ENCODE assay signal across 9 cellular contexts in the genomic region with DNA sequence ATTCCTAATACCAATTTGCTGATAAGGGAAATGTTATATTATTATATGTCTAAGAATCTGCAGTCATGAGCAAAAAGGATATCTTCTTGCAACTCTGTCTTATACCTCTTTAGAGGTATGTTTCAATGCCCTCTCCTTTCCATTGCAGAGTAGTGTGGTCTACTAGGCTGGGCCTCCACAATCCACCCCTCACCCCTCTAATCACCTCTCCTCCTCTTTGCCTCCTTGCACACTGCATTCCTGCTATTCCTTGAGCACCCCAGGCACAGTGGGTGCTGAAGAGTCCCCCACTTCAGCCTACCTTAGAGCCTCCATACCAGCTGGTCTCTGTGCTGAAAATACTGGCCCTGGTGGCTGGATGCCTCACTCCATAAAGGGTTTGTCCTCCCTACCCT.
DNase-seq lines count a peak whose midpoint lies in the region; ATAC-seq and TF ChIP-seq lines count a peak whose summit lies in the region.
"Had no signal": no experiment of that assay in that cellular context is flagged by ENCODE, and none has a peak within 500 bp of the region (broad histone marks: within the 10 kb centered on the region; RNA-seq: fewer than 3 reads in every experiment).

No MANE protein-coding gene starts in this region.

- POLR2A ChIA-PET in HEK293T (lab: Yijun Ruan, JAX) = interaction anchor here (0.7 kb wide), 1 partner anchor 10 kb away, joined by 3 read pairs; no protein-coding TSS in a partner anchor

- H3K4me3 ChIP-seq in NB4 (ENCODE audit: low read depth, low read length) (peak overlapping the region; percentile 12), neutrophil (ENCODE audit: low read depth in 1 of 2, low read length in 1 of 2) (no peak overlapping the region)

- H3K27ac ChIP-seq in neutrophil = peak overlapping the region; percentile 75

- TF ChIP-seq CTCF in NB4 (IDR thresholded peaks at IDR 0.05; ENCODE audit: low read depth, low read length) (no peak), neutrophil (IDR thresholded peaks at IDR 0.05) (no peak)

- ATAC-seq in GM18858 (IDR thresholded peaks at IDR 0.05; ENCODE audit: unreplicated experiment) (peak; percentile 34), GM21737 (IDR thresholded peaks at IDR 0.05; ENCODE audit: unreplicated experiment) (peak; percentile 23), HG02970 (IDR thresholded peaks at IDR 0.05; ENCODE audit: low FRiP score, unreplicated experiment) (no peak)

- no peak for DNase-seq in NB4 (ENCODE audit: low read depth)
- no peak for DNase-seq in NCI-H2107 treated with DMSO at 0.1 percent for 48 hours (lab: John Stamatoyannopoulos, UW; ENCODE audit: unreplicated experiment)
- DNase-seq in DMS53 treated with DMSO at 0.1 percent for 48 hours (lab: John Stamatoyannopoulos, UW; ENCODE audit: unreplicated experiment) = no peak
- no peak for DNase-seq in HEK293T (ENCODE audit: extremely low spot score)
- DNase-seq: SHP77 treated with DMSO at 0.1 percent for 48 hours had no signal

- H3K36me3 ChIP-seq in neutrophil = peaks cover 16% of the 10 kb centered on the region

- TF ChIP-seq POLR2A in NB4 (IDR thresholded peaks at IDR 0.05; ENCODE audit: extremely low read depth, insufficient read length) = no peak

- no peaks in the 10 kb centered on the region for H3K27me3 ChIP-seq in neutrophil

- CTCF ChIA-PET in HEK293T (lab: Yijun Ruan, JAX) = no interaction called here

- peaks cover 17 to 24% of the 10 kb centered on the region in 2 experiments for H3K4me1 ChIP-seq in neutrophil (ENCODE audit: control insufficient read depth in 1 of 2, insufficient read depth in 1 of 2, low read depth in 1 of 2, low read length in 1 of 2)

- H3K9me3 ChIP-seq in neutrophil = no peaks in the 10 kb centered on the region

TF ChIP-seq in HEK293T, 16 proteins besides CTCF, POLR2A, EP300 and RAD21:
- no peak for TF ChIP-seq TARDBP (IDR thresholded peaks at IDR 0.05)
- TF ChIP-seq BHLHE40 (IDR thresholded peaks at IDR 0.05; ENCODE audit: borderline replicate concordance) = no peak
- TF ChIP-seq FOXA1 (IDR thresholded peaks at IDR 0.05) = no peak
- no peak for TF ChIP-seq ELF4 (IDR thresholded peaks at IDR 0.05)
- TF ChIP-seq SUZ12 (IDR thresholded peaks at IDR 0.05) = no peak
- TF ChIP-seq FOXM1 (IDR thresholded peaks at IDR 0.05; ENCODE audit: borderline replicate concordance) = no peak
- TF ChIP-seq, protein P1, sequence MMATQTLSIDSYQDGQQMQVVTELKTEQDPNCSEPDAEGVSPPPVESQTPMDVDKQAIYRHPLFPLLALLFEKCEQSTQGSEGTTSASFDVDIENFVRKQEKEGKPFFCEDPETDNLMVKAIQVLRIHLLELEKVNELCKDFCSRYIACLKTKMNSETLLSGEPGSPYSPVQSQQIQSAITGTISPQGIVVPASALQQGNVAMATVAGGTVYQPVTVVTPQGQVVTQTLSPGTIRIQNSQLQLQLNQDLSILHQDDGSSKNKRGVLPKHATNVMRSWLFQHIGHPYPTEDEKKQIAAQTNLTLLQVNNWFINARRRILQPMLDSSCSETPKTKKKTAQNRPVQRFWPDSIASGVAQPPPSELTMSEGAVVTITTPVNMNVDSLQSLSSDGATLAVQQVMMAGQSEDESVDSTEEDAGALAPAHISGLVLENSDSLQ (IDR thresholded peaks at IDR 0.05) = no peak
- TF ChIP-seq L3MBTL2 (conservative IDR thresholded peaks at IDR 0.05) = no peak
- no peak for TF ChIP-seq CTBP1 (IDR thresholded peaks at IDR 0.05; ENCODE audit: borderline replicate concordance)
- no peak for TF ChIP-seq LEF1 (IDR thresholded peaks at IDR 0.05; ENCODE audit: borderline replicate concordance)
- TF ChIP-seq SP1 (IDR thresholded peaks at IDR 0.05) = no peak
- no peak for TF ChIP-seq HDGF (IDR thresholded peaks at IDR 0.05; ENCODE audit: borderline replicate concordance)
- no peak for TF ChIP-seq ZNF384 (IDR thresholded peaks at IDR 0.05)
- TF ChIP-seq ARNT (IDR thresholded peaks at IDR 0.05) = no peak
- no peak for TF ChIP-seq NFRKB (IDR thresholded peaks at IDR 0.05)
- no peak for TF ChIP-seq FOXK2 (IDR thresholded peaks at IDR 0.05)
